Comparison of ENCODE assay signal across 8 cellular contexts in genomic region chr2:207474871-207475485, GRCh38. TPM values are rescaled to one million over a fixed set of nuclear protein-coding genes. Genes with fewer than 3 reads are reported as not detected.
DNase-seq lines count a peak whose midpoint lies in the region; ATAC-seq and TF ChIP-seq lines count a peak whose summit lies in the region.

No MANE protein-coding gene starts in this region.

- H3K36me3 ChIP-seq in fibroblast of lung (ENCODE audit: control insufficient read depth, insufficient read depth, low read length) (no peaks in the 10 kb centered on the region), neural cell (ENCODE audit: insufficient read depth, low read length) (no peaks in the 10 kb centered on the region)

- peak; percentile 41 for DNase-seq in A172 (ENCODE audit: low spot score)
- peak; percentile 68 for DNase-seq in EH (ENCODE audit: low read depth)
- DNase-seq in NCI-H2029 treated with DMSO at 0.1 percent for 48 hours (lab: John Stamatoyannopoulos, UW), result peak; percentile 23
- DNase-seq in activated CD4-positive, alpha-beta T cell treated with anti-CD3 and anti-CD28 coated beads, Interleukin-2, amount 50 U/mL, for 1 hour, result peak; percentile 29
- DNase-seq in fibroblast of lung (ENCODE audit: low read depth in 2 of 2), result peak; percentile 36 to 78
- DNase-seq in cortex of kidney (lab: John Stamatoyannopoulos, UW), result no peak

- H3K4me1 ChIP-seq in fibroblast of lung (ENCODE audit: control insufficient read depth, extremely low read depth, insufficient read depth, low read length), result peaks cover 4% of the 10 kb centered on the region

- H3K4me3 ChIP-seq in fibroblast of lung (replicated peaks in 1 of 4; ENCODE audit: control extremely low read depth in 1 of 4, insufficient read depth in 1 of 4, low read depth in 3 of 4, low read length in 4 of 4) (peak overlapping the region in 1 of 4 experiments; percentile 14), neural cell (ENCODE audit: low read length) (no peak overlapping the region)

- H3F3A ChIP-seq in neural cell (ENCODE audit: insufficient read depth, low read length, poor library complexity, severe bottlenecking), result no peaks in the 10 kb centered on the region

- H3K4me2 ChIP-seq in fibroblast of lung (ENCODE audit: extremely low read depth, insufficient read depth, low read length) (peak overlapping the region; percentile 21), neural cell (ENCODE audit: low read length) (no peak overlapping the region)

- H3K79me2 ChIP-seq in fibroblast of lung (ENCODE audit: control insufficient read depth, insufficient read depth, low read length) (no peaks in the 10 kb centered on the region), neural cell (replicated peaks; ENCODE audit: insufficient read depth, low read length) (peaks cover 13% of the 10 kb centered on the region)

- peak; percentile 96 for TF ChIP-seq RAD21 in neural cell (conservative IDR thresholded peaks at IDR 0.05)

- TF ChIP-seq EP300 in neural cell (conservative IDR thresholded peaks at IDR 0.05; ENCODE audit: poor library complexity, severe bottlenecking), result no peak

- TF ChIP-seq CTCF in fibroblast of lung (conservative IDR thresholded peaks at IDR 0.05 in 1 of 2, IDR thresholded peaks at IDR 0.05 in 1 of 2; ENCODE audit: low read depth in 1 of 2, low read length in 2 of 2), result peak; percentile 48 to 56
- TF ChIP-seq CTCF in neural cell (IDR thresholded peaks at IDR 0.05; ENCODE audit: poor library complexity, severe bottlenecking), result peak; percentile 90

- H2AFZ ChIP-seq in fibroblast of lung (ENCODE audit: low read length) (no peak overlapping the region), neural cell (ENCODE audit: low read depth, low read length) (no peak overlapping the region)

- ATAC-seq in GM18907 (IDR thresholded peaks at IDR 0.05; ENCODE audit: unreplicated experiment), result no peak

- no peaks in the 10 kb centered on the region for H3K27me3 ChIP-seq in fibroblast of lung (ENCODE audit: control insufficient read depth, insufficient read depth, low read length)
- H3K27me3 ChIP-seq in neural cell (ENCODE audit: insufficient read depth, low read depth, low read length), result no peaks in the 10 kb centered on the region

- no peaks in the 10 kb centered on the region for H3K9me2 ChIP-seq in neural cell (ENCODE audit: insufficient read depth, low read length)

- H3K9me3 ChIP-seq in fibroblast of lung (ENCODE audit: control insufficient read depth, insufficient read depth, low read depth, low read length) (no peaks in the 10 kb centered on the region), neural cell (ENCODE audit: low read length) (no peaks in the 10 kb centered on the region)

- H4K20me1 ChIP-seq in fibroblast of lung (ENCODE audit: control insufficient read depth, extremely low read depth, insufficient read depth, low read length), result no peaks in the 10 kb centered on the region
- no peaks in the 10 kb centered on the region for H4K20me1 ChIP-seq in neural cell (ENCODE audit: insufficient read depth)

- H3K27ac ChIP-seq in fibroblast of lung (ENCODE audit: insufficient read depth, low read length) (no peak overlapping the region), neural cell (ENCODE audit: low read length) (no peak overlapping the region)

- H3K9ac ChIP-seq in fibroblast of lung (ENCODE audit: insufficient read depth, low read length) (no peak overlapping the region), neural cell (ENCODE audit: low read length) (no peak overlapping the region)

TF ChIP-seq in neural cell, 6 proteins besides CTCF, POLR2A, EP300 and RAD21:
- TF ChIP-seq SMC3 (conservative IDR thresholded peaks at IDR 0.05; ENCODE audit: poor library complexity), result peak; percentile 98
- TF ChIP-seq POLR2AphosphoS5 (IDR thresholded peaks at IDR 0.05), result no peak

RNA-seq across cellular contexts. Expression of gene CREB1, which starts 54.8 kb away (rescaled TPM):
- total RNA-seq in A172 (2014; rRNA removed; shearing (Covaris generic)), result 69.1 and 73.3 TPM in 2 replicates
- total RNA-seq in fibroblast of lung, result 33.1 and 47.4 TPM in 2 replicates
- polyA plus RNA-seq in fibroblast of lung (34.3 and 37.7 TPM in 2 replicates), neural cell (32.6 and 38.7 TPM in 2 replicates)
- 26.8 and 27.5 TPM in 2 replicates for polyA plus RNA-seq in fibroblast of lung (2012)
- polyA minus RNA-seq in fibroblast of lung (ENCODE audit: low replicate concordance) (33.3 and 119 TPM in 2 replicates), neural cell (152 and 165 TPM in 2 replicates)
